Comparison of ENCODE assay signal across 21 cellular contexts in genomic region chr14:93654599-93654998, GRCh38.
"Had no signal": no experiment of that assay in that cellular context is flagged by ENCODE, and none has a peak within 500 bp of the region (broad histone marks: within the 10 kb centered on the region; RNA-seq: fewer than 3 reads in every experiment).

No MANE protein-coding gene starts in this region.

- H3K27ac Mint-ChIP-seq: activated CD4-positive, alpha-beta memory T cell treated with anti-CD3 and anti-CD28 coated beads, Interleukin-2, amount 10 ng/mL, durations not matched to agents 7 days and 5 days; activated naive CD4-positive, alpha-beta T cell treated with anti-CD3 and anti-CD28 coated beads, Interleukin-2, amount 50 U/mL, for 24 hours; activated naive CD8-positive, alpha-beta T cell treated with anti-CD3 and anti-CD28 coated beads, Interleukin-2, amount 10 ng/mL, durations not matched to agents 7 days and 5 days; activated T-cell treated with anti-CD3 and anti-CD28 coated beads, Interleukin-2, amount 50 U/mL, for 24 hours; activated T-helper 2 cell treated with anti-CD3 and anti-CD28 coated beads, Interferon-gamma antibody, Interleukin-2, Interleukin-4, amounts not matched to agents 10 μg/mL and 5 μg/mL and 100 μg/mL, durations not matched to agents 14 hours and 24 hours and 36 hours had no signal

- H3K9me3 Mint-ChIP-seq: activated CD4-positive, alpha-beta memory T cell treated with anti-CD3 and anti-CD28 coated beads, Interleukin-2, amount 10 ng/mL, durations not matched to agents 7 days and 5 days; activated naive CD4-positive, alpha-beta T cell treated with anti-CD3 and anti-CD28 coated beads, Interleukin-2, amount 50 U/mL, for 24 hours; activated naive CD8-positive, alpha-beta T cell treated with anti-CD3 and anti-CD28 coated beads, Interleukin-2, amount 10 ng/mL, durations not matched to agents 7 days and 5 days; activated T-cell treated with anti-CD3 and anti-CD28 coated beads, Interleukin-2, amount 50 U/mL, for 24 hours; activated T-helper 2 cell treated with anti-CD3 and anti-CD28 coated beads, Interferon-gamma antibody, Interleukin-2, Interleukin-4, amounts not matched to agents 10 μg/mL and 5 μg/mL and 100 μg/mL, durations not matched to agents 14 hours and 24 hours and 36 hours had no signal

- H3K4me3 Mint-ChIP-seq: activated CD4-positive, alpha-beta memory T cell treated with anti-CD3 and anti-CD28 coated beads, Interleukin-2, amount 10 ng/mL, durations not matched to agents 7 days and 5 days; activated naive CD4-positive, alpha-beta T cell treated with anti-CD3 and anti-CD28 coated beads, Interleukin-2, amount 50 U/mL, for 24 hours; activated naive CD8-positive, alpha-beta T cell treated with anti-CD3 and anti-CD28 coated beads, Interleukin-2, amount 10 ng/mL, durations not matched to agents 7 days and 5 days; activated T-cell treated with anti-CD3 and anti-CD28 coated beads, Interleukin-2, amount 50 U/mL, for 24 hours had no signal

- FAIRE-seq: RCC 7860 had no signal

- H3K4me1 Mint-ChIP-seq: activated CD4-positive, alpha-beta memory T cell treated with anti-CD3 and anti-CD28 coated beads, Interleukin-2, amount 10 ng/mL, durations not matched to agents 7 days and 5 days; activated naive CD4-positive, alpha-beta T cell treated with anti-CD3 and anti-CD28 coated beads, Interleukin-2, amount 50 U/mL, for 24 hours; activated naive CD8-positive, alpha-beta T cell treated with anti-CD3 and anti-CD28 coated beads, Interleukin-2, amount 10 ng/mL, durations not matched to agents 7 days and 5 days had no signal

- H3K4me1 ChIP-seq: ascending aorta had no signal

- H3K36me3 Mint-ChIP-seq: activated naive CD4-positive, alpha-beta T cell treated with anti-CD3 and anti-CD28 coated beads, Interleukin-2, amount 50 U/mL, for 24 hours; activated naive CD8-positive, alpha-beta T cell treated with anti-CD3 and anti-CD28 coated beads, Interleukin-2, amount 10 ng/mL, durations not matched to agents 7 days and 5 days had no signal

- H3K4me3 ChIP-seq: ascending aorta, cardiac muscle cell, MG63, PC-9 had no signal

- H3K27me3 ChIP-seq: ascending aorta, cardiac muscle cell had no signal

- ATAC-seq: Right ventricle myocardium inferior had no signal

- H3K27ac ChIP-seq: ascending aorta, cardiac muscle cell, PC-9, RWPE1, VCaP had no signal

- DNase-seq: activated CD4-positive, alpha-beta memory T cell treated with anti-CD3 and anti-CD28 coated beads, Interleukin-2, amount 10 ng/mL, durations not matched to agents 7 days and 5 days; activated CD4-positive, alpha-beta T cell treated with anti-CD3 and anti-CD28 coated beads for 1 hour; activated CD4-positive, CD25-positive, alpha-beta regulatory T cell; activated gamma-delta T cell; activated naive CD4-positive, alpha-beta T cell treated with Interleukin-2 at 50 U/mL for 16 hours; activated naive CD8-positive, alpha-beta T cell treated with anti-CD3 and anti-CD28 coated beads, Interleukin-2, amount 10 ng/mL, durations not matched to agents 7 days and 5 days; activated T-cell treated with anti-CD3 and anti-CD28 coated beads, Interleukin-2, amount 50 U/mL, for 24 hours; MG63; NCI-H1436 treated with DMSO at 0.1 percent for 48 hours; NK-92 treated with Interleukin-12 subunit alpha and Interleukin-12 subunit beta, amount 100 ng/mL, for 24 hours; SIG-M5; T-helper 9 cell had no signal

- H3K36me3 ChIP-seq: ascending aorta, cardiac muscle cell, MG63 had no signal

- H3K9me3 ChIP-seq: ascending aorta, MG63 had no signal
